13 cellular contexts compared by ENCODE assay signal in genomic region chr4:162103908-162104307, GRCh38. TPM values are rescaled to one million over a fixed set of nuclear protein-coding genes. Genes with fewer than 3 reads are reported as not detected.
"Had no signal": no experiment of that assay in that cellular context is flagged by ENCODE, and none has a peak within 500 bp of the region (broad histone marks: within the 10 kb centered on the region; RNA-seq: fewer than 3 reads in every experiment).

No MANE protein-coding gene starts in this region.

RNA-seq across cellular contexts. Expression of gene FSTL5, which starts 59.9 kb away (rescaled TPM):
- total RNA-seq: activated CD4-positive, alpha-beta memory T cell treated with anti-CD3 and anti-CD28 coated beads, Interleukin-2, amount 10 ng/mL, durations not matched to agents 7 days and 5 days; activated CD4-positive, alpha-beta T cell treated with anti-CD3 and anti-CD28 coated beads for 36 hours; activated CD4-positive, alpha-beta T cell treated with anti-CD3 and anti-CD28 coated beads, Interleukin-2, amount 10 ng/mL, durations not matched to agents 7 days and 5 days; activated CD8-positive, alpha-beta memory T cell treated with anti-CD3 and anti-CD28 coated beads, Interleukin-2, amount 10 ng/mL, durations not matched to agents 7 days and 5 days; activated CD8-positive, alpha-beta T cell treated with anti-CD3 and anti-CD28 coated beads, Interleukin-2, amount 10 ng/mL, durations not matched to agents 7 days and 5 days; activated naive CD8-positive, alpha-beta T cell treated with anti-CD3 and anti-CD28 coated beads, Interleukin-2, amount 10 ng/mL, durations not matched to agents 7 days and 5 days; activated T-helper 2 cell treated with anti-CD3 and anti-CD28 coated beads, Interferon-gamma antibody, Interleukin-2, Interleukin-4, amounts not matched to agents 10 μg/mL and 5 μg/mL and 100 μg/mL, durations not matched to agents 14 hours and 24 hours and 36 hours; ascending aorta; bronchial epithelial cell; T-cell; T-helper 1 cell treated with Interleukin-12 subunit alpha and Interleukin-12 subunit beta and Interleukin-4 antibody, amounts not matched to agents 30 ng/mL and 1 ng/mL, for 36 hours; T-helper 17 cell; T-helper 2 cell treated with Interferon-gamma antibody and Interleukin-4, amounts not matched to agents 100 ng/mL and 5 ng/mL, for 36 hours had no signal
